Comparison of ENCODE assay signal across 8 cellular contexts in genomic region chr1:225653463-225654276, GRCh38. TPM values are rescaled to one million over a fixed set of nuclear protein-coding genes. Genes with fewer than 3 reads are reported as not detected.
A peak's percentile ranks its signal among the peaks of the same experiment; 100 is the strongest.
DNase-seq lines count a peak whose midpoint lies in the region; ATAC-seq and TF ChIP-seq lines count a peak whose summit lies in the region.

No MANE protein-coding gene starts in this region.

- ATAC-seq in activated naive CD4-positive, alpha-beta T cell treated with anti-CD3 and anti-CD28 coated beads, Interleukin-2, amount 50 U/mL, for 72 hours: peak; percentile 53
- ATAC-seq in GM18870 (IDR thresholded peaks at IDR 0.05; ENCODE audit: unreplicated experiment): no peak

- peak overlapping the region; percentile 94 for H3K4me3 ChIP-seq in HFF-Myc (replicated peaks; ENCODE audit: low read depth, low read length)

- H3K27me3 Mint-ChIP-seq in neural crest cell (ENCODE audit: low read depth): no peaks in the 10 kb centered on the region

- DNase-seq in DMS79 (lab: John Stamatoyannopoulos, UW): peak; percentile 71
- no peak for DNase-seq in HFF-Myc (ENCODE audit: extremely low read depth, low read depth)
- DNase-seq in NCI-H460 (ENCODE audit: extremely low read depth, low read depth): peak; percentile 74
- DNase-seq in activated naive CD4-positive, alpha-beta T cell treated with anti-CD3 and anti-CD28 coated beads, Interleukin-2, amount 50 U/mL, for 72 hours (ENCODE audit: low spot score in 2 of 2): peak in 1 of 2 donors; percentile 36
- peak; percentile 80 for DNase-seq in glomerular visceral epithelial cell (ENCODE audit: extremely low spot score)
- DNase-seq in neural crest cell (ENCODE audit: low read depth, low spot score): peak; percentile 56
- no peak for DNase-seq in OCI-M2 (lab: John Stamatoyannopoulos, UW; ENCODE audit: unreplicated experiment)

- no peak overlapping the region for H3K27ac Mint-ChIP-seq in activated naive CD4-positive, alpha-beta T cell treated with anti-CD3 and anti-CD28 coated beads, Interleukin-2, amount 50 U/mL, for 72 hours
- H3K27ac Mint-ChIP-seq in neural crest cell (ENCODE audit: unreplicated experiment): peak overlapping the region; percentile 92

- TF ChIP-seq CTCF in HFF-Myc (IDR thresholded peaks at IDR 0.05; ENCODE audit: low read depth, low read length, missing control alignments) (no peak), neural crest cell (conservative IDR thresholded peaks at IDR 0.05) (no peak)

- H3K9me3 Mint-ChIP-seq in activated naive CD4-positive, alpha-beta T cell treated with anti-CD3 and anti-CD28 coated beads, Interleukin-2, amount 50 U/mL, for 72 hours: no peaks in the 10 kb centered on the region
- no peaks in the 10 kb centered on the region for H3K9me3 Mint-ChIP-seq in neural crest cell

- peaks cover 60% of the 10 kb centered on the region for H3K4me1 Mint-ChIP-seq in neural crest cell

- H3K4me3 Mint-ChIP-seq in neural crest cell: peak overlapping the region; percentile 86

- peaks cover 7% of the 10 kb centered on the region in 2 donors for H3K36me3 Mint-ChIP-seq in activated naive CD4-positive, alpha-beta T cell treated with anti-CD3 and anti-CD28 coated beads, Interleukin-2, amount 50 U/mL, for 72 hours
- H3K36me3 Mint-ChIP-seq in neural crest cell (ENCODE audit: low read depth): peaks cover 2% of the 10 kb centered on the region

RNA-seq across cellular contexts. Expression of gene ENAH, which starts 0.7 kb away (rescaled TPM):
- 126 and 130 TPM in 2 replicates for total RNA-seq in NCI-H460 (2014; rRNA removed; shearing (Covaris generic))
- 63.2 and 73.9 TPM in 2 replicates for polyA plus RNA-seq in NCI-H460 (2014; cell fraction: nucleus; rRNA removed)
- under 1 TPM; 0.09 to 0.89 TPM for total RNA-seq in activated naive CD4-positive, alpha-beta T cell treated with anti-CD3 and anti-CD28 coated beads, Interleukin-2, amount 50 U/mL, for 72 hours
- total RNA-seq in neural crest cell: 179 and 181 TPM in 2 replicates

Comparison
In these comparisons a context has a peak if more than half of its experiments do, and no peak if none do; other contexts are left out.
1. DNase-seq: peak in DMS79 (single experiment), NCI-H460 (single experiment), glomerular visceral epithelial cell (single experiment) and neural crest cell (single experiment); none in HFF-Myc (single experiment) and OCI-M2 (single experiment).
2. RNA of gene ENAH, which starts 0.7 kb away (total RNA-seq): 179 to 181 TPM in neural crest cell and 126 to 130 TPM in NCI-H460; 0.09 to 0.89 TPM in activated naive CD4-positive, alpha-beta T cell treated with anti-CD3 and anti-CD28 coated beads, Interleukin-2, amount 50 U/mL, for 72 hours; every median in the first group is over 10 times any median in the second.